In genomic region chr9:96232539-96233241, GRCh38 we compare ENCODE assay signal across 9 cellular contexts.
DNase-seq lines count a peak whose midpoint lies in the region; ATAC-seq, FAIRE-seq and TF ChIP-seq lines count a peak whose summit lies in the region.
"Had no signal": no experiment of that assay in that cellular context is flagged by ENCODE, and none has a peak within 500 bp of the region (broad histone marks: within the 10 kb centered on the region; RNA-seq: fewer than 3 reads in every experiment).

No MANE protein-coding gene starts in this region.

- peak; percentile 65 to 66 for ATAC-seq in activated T-cell treated with anti-CD3 and anti-CD28 coated beads, Interleukin-2, amount 50 U/mL, for 72 hours (replicated peaks in 1 of 2)
- ATAC-seq in HG02885 (IDR thresholded peaks at IDR 0.05; ENCODE audit: poor library complexity, unreplicated experiment), result no peak

- TF ChIP-seq EP300 in ovary (IDR thresholded peaks at IDR 0.05), result no peak

- H3K4me3 ChIP-seq in ovary, result no peak overlapping the region

- no peak overlapping the region for H3K27ac Mint-ChIP-seq in activated T-cell treated with anti-CD3 and anti-CD28 coated beads, Interleukin-2, amount 50 U/mL, for 72 hours

- H3K36me3 ChIP-seq in ovary, result no peaks in the 10 kb centered on the region

- no peaks in the 10 kb centered on the region for H3K27me3 ChIP-seq in ovary

- DNase-seq in GM04503 (ENCODE audit: low read depth) (peak; percentile 9), NCI-H2171 (lab: John Stamatoyannopoulos, UW) (peak; percentile 6), germinal center (ENCODE audit: low spot score) (peak; percentile 45), ovary (peak; percentile 64 to 85 (median 82)), SHP77 treated with DMSO at 0.1 percent for 48 hours (lab: John Stamatoyannopoulos, UW) (no peak)
- peak; percentile 26 to 32 for DNase-seq in activated T-cell treated with anti-CD3 and anti-CD28 coated beads, Interleukin-2, amount 50 U/mL, for 72 hours

- TF ChIP-seq CTCF in ovary (IDR thresholded peaks at IDR 0.05), result peak; percentile 32 to 76 (median 71)

- peak; percentile 59 for FAIRE-seq in A204.1 (lab: Jason Lieb, UNC)

- H3K4me3 Mint-ChIP-seq in activated T-cell treated with anti-CD3 and anti-CD28 coated beads, Interleukin-2, amount 50 U/mL, for 72 hours, result no peak overlapping the region

- intact Hi-C loops in ovary (cut with DNase I), result loop anchor here in 2 of 4 donors (5.0 kb wide), 1 partner anchor 85 kb away; no protein-coding TSS in a partner anchor

- no peaks in the 10 kb centered on the region for H3K9me3 ChIP-seq in ovary

- H3K4me1 Mint-ChIP-seq in activated T-cell treated with anti-CD3 and anti-CD28 coated beads, Interleukin-2, amount 50 U/mL, for 72 hours (ENCODE audit: low read depth), result peaks cover 10% of the 10 kb centered on the region

- 3 to 12% (median 11%) methylated on average over 14 of the region's 14 CpGs for WGBS in ovary, 3 donors

- H3K36me3 Mint-ChIP-seq in activated T-cell treated with anti-CD3 and anti-CD28 coated beads, Interleukin-2, amount 50 U/mL, for 72 hours (ENCODE audit: insufficient read depth in 2 of 2), result peaks cover 0 to 3% of the 10 kb centered on the region in 2 donors

- H3K27ac ChIP-seq in ovary, result peak overlapping the region in 1 of 2 donors; percentile 4
- H3K27ac ChIP-seq: epithelial cell of prostate had no signal

- TF ChIP-seq POLR2A in ovary (IDR thresholded peaks at IDR 0.05), result no peak

- H3K27me3 Mint-ChIP-seq in activated T-cell treated with anti-CD3 and anti-CD28 coated beads, Interleukin-2, amount 50 U/mL, for 72 hours (ENCODE audit: low read depth), result peaks cover 54% of the 10 kb centered on the region

- peaks cover 5% of the 10 kb centered on the region for H3K4me1 ChIP-seq in ovary (ENCODE audit: insufficient read depth)

- H3K9me3 Mint-ChIP-seq in activated T-cell treated with anti-CD3 and anti-CD28 coated beads, Interleukin-2, amount 50 U/mL, for 72 hours, result peaks cover 0 to 3% of the 10 kb centered on the region in 2 donors
